In genomic region chr1:183871142-183871541, GRCh38 we compare ENCODE assay signal across 8 cellular contexts.
DNase-seq lines count a peak whose midpoint lies in the region; ATAC-seq and TF ChIP-seq lines count a peak whose summit lies in the region.

No MANE protein-coding gene starts in this region.

- H3K9ac ChIP-seq in IMR-90 (ENCODE audit: low read depth, low read length), result no peak overlapping the region

- no peaks in the 10 kb centered on the region for H3K27me3 ChIP-seq in IMR-90 (ENCODE audit: control insufficient read depth, insufficient read depth, low read length)
- no peaks in the 10 kb centered on the region for H3K27me3 ChIP-seq in CD8-positive, alpha-beta T cell (ENCODE audit: insufficient read depth, low read length)

- peaks cover 4% of the 10 kb centered on the region; the same call in 1 of the 2 replicates for H3K36me3 ChIP-seq in IMR-90 (ENCODE audit: control insufficient read depth, insufficient read depth, low read length)
- peaks cover 53% of the 10 kb centered on the region for H3K36me3 ChIP-seq in mesodermal cell (ENCODE audit: control insufficient read depth, insufficient read depth, low read length)
- H3K36me3 ChIP-seq in CD8-positive, alpha-beta T cell (ENCODE audit: insufficient read depth, low read length), result no peaks in the 10 kb centered on the region

- no peak overlapping the region for H3K4me3 ChIP-seq in AG10803 (ENCODE audit: low read length)
- no peak overlapping the region for H3K4me3 ChIP-seq in IMR-90 (ENCODE audit: insufficient read depth, low read depth, low read length)
- no peak overlapping the region for H3K4me3 ChIP-seq in mesodermal cell (ENCODE audit: extremely low read depth, insufficient read depth, low read length, poor library complexity, severe bottlenecking)
- no peak overlapping the region for H3K4me3 ChIP-seq in CD8-positive, alpha-beta T cell (ENCODE audit: low read depth, low read length)

- intact Hi-C loops in IMR-90 (cut with micrococcal nuclease), result no loop called here
- intact Hi-C loops in CD8-positive, alpha-beta T cell (cut with DNase I, micrococcal nuclease), result no loop called here

- peaks cover 9% of the 10 kb centered on the region; the same call in 1 of the 2 replicates for H3K4me1 ChIP-seq in IMR-90 (ENCODE audit: control insufficient read depth, insufficient read depth, low read length)
- peaks cover 9% of the 10 kb centered on the region for H3K4me1 ChIP-seq in mesodermal cell (ENCODE audit: control insufficient read depth, insufficient read depth, low read length, poor library complexity, severe bottlenecking)
- peaks cover 13% of the 10 kb centered on the region for H3K4me1 ChIP-seq in CD8-positive, alpha-beta T cell (ENCODE audit: insufficient read depth, low read length)

- no peak overlapping the region for H3K14ac ChIP-seq in IMR-90 (replicated peaks; ENCODE audit: low read depth, low read length)

- H4K8ac ChIP-seq in IMR-90 (ENCODE audit: low read depth in 2 of 2, low read length in 2 of 2), result no peak overlapping the region

- H3K4me2 ChIP-seq in IMR-90 (ENCODE audit: low read depth, low read length), result no peak overlapping the region

- H3K4me1 Mint-ChIP-seq in CD8-positive, alpha-beta T cell (ENCODE audit: low read depth), result peaks cover 18% of the 10 kb centered on the region

- in situ Hi-C loops in IMR-90 (cut with MboI; ENCODE audit: low sequenced_read_pairs), result no loop called here

- dilution Hi-C loops in IMR-90 (cut with HindIII; ENCODE audit: low sequenced_read_pairs, unreplicated experiment), result no loop called here

- no TSS peak for BruUV-seq in IMR-90 (replicated peaks; lab: Mats Ljungman, UMichigan)

- no peak overlapping the region for H3K27ac Mint-ChIP-seq in CD8-positive, alpha-beta T cell

- no peak for TF ChIP-seq POLR2A in IMR-90 (IDR thresholded peaks at IDR 0.05; ENCODE audit: low read depth, low read length)

- H3K27me3 Mint-ChIP-seq in CD8-positive, alpha-beta T cell (ENCODE audit: low read depth), result no peaks in the 10 kb centered on the region

- no peaks in the 10 kb centered on the region for H3K36me3 Mint-ChIP-seq in CD8-positive, alpha-beta T cell

- H3K9me3 ChIP-seq in IMR-90 (ENCODE audit: control insufficient read depth, insufficient read depth, low read length), result no peaks in the 10 kb centered on the region
- H3K9me3 ChIP-seq in mesodermal cell (ENCODE audit: control insufficient read depth, low read length), result no peaks in the 10 kb centered on the region
- H3K9me3 ChIP-seq in CD8-positive, alpha-beta T cell (ENCODE audit: low read length), result no peaks in the 10 kb centered on the region

- H3K27ac ChIP-seq in IMR-90 (ENCODE audit: insufficient read depth, low read length) (no peak overlapping the region), mesodermal cell (ENCODE audit: low read depth, low read length, severe bottlenecking) (peak overlapping the region; percentile 64)
- no peak overlapping the region for H3K27ac ChIP-seq in CD8-positive, alpha-beta T cell (ENCODE audit: low read depth, low read length)

- no peak overlapping the region for H3K4ac ChIP-seq in IMR-90 (ENCODE audit: low read depth, low read length)

- CTCF ChIA-PET in IMR-90 (lab: Yijun Ruan, JAX), result interaction anchor here (0.9 kb wide), 1 partner anchor 112 kb away, joined by 3 read pairs; no protein-coding TSS in a partner anchor
- CTCF ChIA-PET in CD8-positive, alpha-beta T cell (lab: Charles Lee), result no interaction called here

- ATAC-seq in IMR-90 (ENCODE audit: low read depth) (peak; percentile 38; the same call in 1 of the 2 replicates), HG03571 (IDR thresholded peaks at IDR 0.05; ENCODE audit: unreplicated experiment) (no peak)
- no peak for ATAC-seq in CD8-positive, alpha-beta T cell

- TF ChIP-seq RAD21 in IMR-90 (IDR thresholded peaks at IDR 0.05; ENCODE audit: low read length), result no peak

- peaks cover 6% of the 10 kb centered on the region for H3K9me1 ChIP-seq in IMR-90 (ENCODE audit: insufficient read depth, low read length)

- no peak overlapping the region for H4K5ac ChIP-seq in IMR-90 (ENCODE audit: low read depth, low read length)

- peak; percentile 60 for DNase-seq in AG10803 (ENCODE audit: low read depth)
- DNase-seq in IMR-90, result peak; percentile 71
- peak; percentile 89 to 95 for DNase-seq in dermis microvascular lymphatic vessel endothelial cell (ENCODE audit: low read depth in 2 of 2)
- no peak for DNase-seq in amniotic stem cell (lab: John Stamatoyannopoulos, UW)
- no peak for DNase-seq in CD8-positive, alpha-beta T cell
- no peak for DNase-seq in AG08396 (ENCODE audit: low spot score)

- no peak overlapping the region for H3K56ac ChIP-seq in IMR-90 (ENCODE audit: extremely low read depth, insufficient read depth, low read length)

- H3K18ac ChIP-seq in IMR-90 (ENCODE audit: low read depth, low read length), result peak overlapping the region; percentile 4; the same call in 1 of the 2 replicates

- no peak overlapping the region for H3K23ac ChIP-seq in IMR-90 (ENCODE audit: low read depth, low read length)

- 0% methylated on average over 1 of the region's 3 CpGs; no CpG with 5 or more reads in 1 of the 2 experiments for WGBS in IMR-90 (ENCODE audit: extremely low coverage in 2 of 2, insufficient read length in 1 of 2), 2 experiments
- WGBS in mesodermal cell (ENCODE audit: insufficient coverage in 2 of 2), 2 experiments, result 29 to 68% methylated on average over 1 to 3 of the region's 3 CpGs

- no peak overlapping the region for H2BK15ac ChIP-seq in IMR-90 (ENCODE audit: low read depth, low read length)

- no peak overlapping the region for H2BK120ac ChIP-seq in IMR-90 (ENCODE audit: low read depth, low read length)

- H2BK20ac ChIP-seq in IMR-90 (ENCODE audit: low read depth, low read length), result no peak overlapping the region

- H3K9me3 Mint-ChIP-seq in CD8-positive, alpha-beta T cell, result no peaks in the 10 kb centered on the region

- peaks cover 0 to 4% of the 10 kb centered on the region in 2 experiments; a peak in 1 of 4 replicates for H3K79me1 ChIP-seq in IMR-90 (ENCODE audit: low read depth in 1 of 2, low read length in 2 of 2)

- no peak overlapping the region for H4K91ac ChIP-seq in IMR-90 (ENCODE audit: insufficient read depth, low read depth, low read length)

- H2AK5ac ChIP-seq in IMR-90 (ENCODE audit: low read depth, low read length), result no peak overlapping the region

- no peak overlapping the region for H2AFZ ChIP-seq in IMR-90 (replicated peaks; ENCODE audit: low read length, poor library complexity)

- POLR2A ChIA-PET in IMR-90 (lab: Charles Lee; ENCODE audit: unreplicated experiment), result interaction anchor here (0.5 kb wide), 1 partner anchor 49 kb away, joined by 3 read pairs; no protein-coding TSS in a partner anchor
- POLR2A ChIA-PET in CD8-positive, alpha-beta T cell (lab: Charles Lee), result interaction anchor here (0.5 to 0.8 kb wide), 2 partner anchors 1081 to 1985 kb away, joined by 3 read pairs; no protein-coding TSS in a partner anchor

- no peaks in the 10 kb centered on the region for H4K20me1 ChIP-seq in IMR-90 (ENCODE audit: insufficient read depth, low read length)

- no peak for TF ChIP-seq CTCF in AG10803 (conservative IDR thresholded peaks at IDR 0.05; ENCODE audit: low read length)
- TF ChIP-seq CTCF in IMR-90 (conservative IDR thresholded peaks at IDR 0.05; ENCODE audit: low read depth, low read length), result no peak
- TF ChIP-seq CTCF in CD8-positive, alpha-beta T cell (IDR thresholded peaks at IDR 0.05), result no peak

- no peak overlapping the region for H3K4me3 Mint-ChIP-seq in CD8-positive, alpha-beta T cell

- H2BK5ac ChIP-seq in IMR-90 (ENCODE audit: low read depth, low read length, poor library complexity, severe bottlenecking), result no peak overlapping the region

- H2AK9ac ChIP-seq in IMR-90 (replicated peaks; ENCODE audit: low read depth, low read length, poor library complexity), result no peak overlapping the region

TF ChIP-seq in IMR-90, 13 proteins besides CTCF, POLR2A, EP300 and RAD21:
- TF ChIP-seq SMC3 (IDR thresholded peaks at IDR 0.05; ENCODE audit: low read depth, low read length) (no peak), ELK1 (IDR thresholded peaks at IDR 0.05; ENCODE audit: borderline replicate concordance, low read depth, low read length) (no peak), FOS (IDR thresholded peaks at IDR 0.05; ENCODE audit: low read depth, low read length) (no peak), CEBPB (IDR thresholded peaks at IDR 0.05; ENCODE audit: low read depth, low read length) (no peak), BHLHE40 (IDR thresholded peaks at IDR 0.05; ENCODE audit: low read depth, low read length) (no peak), MAFK (IDR thresholded peaks at IDR 0.05; ENCODE audit: low read depth, low read length) (no peak), MXI1 (IDR thresholded peaks at IDR 0.05; ENCODE audit: borderline replicate concordance, low read depth, low read length) (no peak), CHD1 (IDR thresholded peaks at IDR 0.05; ENCODE audit: low read depth, low read length) (no peak), USF2 (IDR thresholded peaks at IDR 0.05; ENCODE audit: low read depth, low read length) (no peak), RFX5 (IDR thresholded peaks at IDR 0.05; ENCODE audit: low read depth, low read length) (no peak), MAZ (IDR thresholded peaks at IDR 0.05; ENCODE audit: borderline replicate concordance, low read depth, low read length) (no peak), NFE2L2 (IDR thresholded peaks at IDR 0.05; ENCODE audit: low read depth, low read length) (no peak), RCOR1 (IDR thresholded peaks at IDR 0.05; ENCODE audit: insufficient replicate concordance, low read length) (no peak)

Comparison
In these comparisons a context has a peak if more than half of its experiments do, and no peak if none do; other contexts are left out.
1. DNase-seq: peak in AG10803 (single experiment), IMR-90 (single experiment) and dermis microvascular lymphatic vessel endothelial cell (2 of 2); none in amniotic stem cell (single experiment), CD8-positive, alpha-beta T cell (0 of 7) and AG08396 (single experiment).